ENCODE assay signal across 14 cellular contexts in the genomic region with DNA sequence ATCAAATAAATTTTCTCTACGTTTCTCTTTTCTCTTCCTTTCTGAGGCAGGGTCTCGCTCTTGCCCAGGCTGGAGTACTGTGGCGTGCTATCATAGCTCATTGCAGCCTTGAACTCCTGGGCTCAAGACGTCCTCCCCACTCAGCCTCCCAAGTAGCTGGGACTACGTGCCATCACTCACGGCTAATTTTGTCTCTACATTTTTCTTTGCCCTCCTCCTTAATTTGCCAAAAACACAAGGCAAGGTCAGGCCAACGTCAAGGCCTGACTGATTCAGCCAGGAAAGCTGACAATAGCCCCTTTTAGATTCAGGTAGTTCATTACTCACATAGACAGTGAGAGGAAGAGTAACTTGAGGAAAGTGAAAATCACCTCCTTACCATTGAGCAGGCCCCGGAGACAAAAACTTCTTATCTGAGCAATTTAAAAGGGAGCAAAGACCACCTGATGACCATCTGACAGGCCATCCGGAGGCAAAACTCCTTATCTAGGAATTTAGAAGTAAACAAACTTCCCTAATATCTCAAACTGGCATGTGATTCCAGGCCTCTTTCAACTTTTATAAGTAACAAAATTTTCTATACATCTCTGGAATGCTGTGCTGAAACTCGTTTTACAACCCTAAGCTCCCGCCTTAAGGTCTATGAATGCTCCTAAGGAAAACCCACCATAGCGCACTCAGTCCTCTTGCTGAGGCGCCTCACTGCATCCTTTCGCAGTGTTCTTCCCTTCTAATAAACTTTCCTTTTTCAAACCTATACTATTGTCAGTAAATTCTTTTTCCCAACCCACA. TPM values are rescaled to one million over a fixed set of nuclear protein-coding genes. Genes with fewer than 3 reads are reported as not detected.
A peak's percentile ranks its signal among the peaks of the same experiment; 100 is the strongest.
DNase-seq lines count a peak whose midpoint lies in the region; ATAC-seq and TF ChIP-seq lines count a peak whose summit lies in the region.
"Had no signal": no experiment of that assay in that cellular context is flagged by ENCODE, and none has a peak within 500 bp of the region (broad histone marks: within the 10 kb centered on the region; RNA-seq: fewer than 3 reads in every experiment).

No MANE protein-coding gene starts in this region.

- WGBS in trophoblast cell (ENCODE audit: extremely low coverage, insufficient coverage, insufficient read length): no CpG with 5 or more reads among the region's 14 CpGs
- WGBS in sigmoid colon, 2 donors: 85% methylated on average over 14 of the region's 14 CpGs

- H3K18ac ChIP-seq in trophoblast cell (ENCODE audit: low read length): no peak overlapping the region

- H3K4me2 ChIP-seq in trophoblast cell (ENCODE audit: low read length): no peak overlapping the region
- H3K4me2 ChIP-seq: BLaER1 treated with 17β-estradiol and CSF1 and Interleukin-3, amounts not matched to agents 10 nM and 100 nM had no signal

- H3K9me3 Mint-ChIP-seq in Calu3 (ENCODE audit: low read depth, unreplicated experiment) (no peaks in the 10 kb centered on the region), chondrocyte (ENCODE audit: low read depth) (no peaks in the 10 kb centered on the region)
- H3K9me3 Mint-ChIP-seq: CD4-positive, CD25-positive, alpha-beta regulatory T cell had no signal

- H3K27me3 ChIP-seq in trophoblast cell (ENCODE audit: insufficient read depth, low read length) (no peaks in the 10 kb centered on the region), sigmoid colon (peaks cover 0 to 8% (median 0%) of the 10 kb centered on the region in 3 donors)
- H3K27me3 ChIP-seq: BLaER1 treated with 17β-estradiol and CSF1 and Interleukin-3, amounts not matched to agents 10 nM and 100 nM had no signal

- peaks cover 4% of the 10 kb centered on the region for H3K36me3 Mint-ChIP-seq in Calu3 (ENCODE audit: insufficient read depth, unreplicated experiment)
- H3K36me3 Mint-ChIP-seq in chondrocyte (ENCODE audit: low read depth): no peaks in the 10 kb centered on the region
- H3K36me3 Mint-ChIP-seq: CD4-positive, CD25-positive, alpha-beta regulatory T cell had no signal

- H2BK12ac ChIP-seq in trophoblast cell (ENCODE audit: low read length): no peak overlapping the region

- CTCF ChIA-PET in Calu3 (lab: Charles Lee): no interaction called here

- no peaks in the 10 kb centered on the region for H3K27me3 Mint-ChIP-seq in Calu3 (ENCODE audit: unreplicated experiment)
- peaks cover 31% of the 10 kb centered on the region for H3K27me3 Mint-ChIP-seq in chondrocyte (ENCODE audit: low read depth)

- H3K4me3 ChIP-seq in trophoblast cell (ENCODE audit: low read depth, low read length) (no peak overlapping the region), sigmoid colon (no peak overlapping the region)
- H3K4me3 ChIP-seq: BLaER1 treated with 17β-estradiol and CSF1 and Interleukin-3, amounts not matched to agents 10 nM and 100 nM; GM23248 had no signal

- no peak for TF ChIP-seq POLR2A in sigmoid colon (IDR thresholded peaks at IDR 0.05)

- H3K23ac ChIP-seq in trophoblast cell (ENCODE audit: low read length): no peak overlapping the region

- no peaks in the 10 kb centered on the region for H3K79me2 ChIP-seq in trophoblast cell (ENCODE audit: control insufficient read depth, insufficient read depth, low read length, poor library complexity)

- no peak overlapping the region for H2BK5ac ChIP-seq in trophoblast cell (ENCODE audit: low read depth, low read length, poor library complexity)

- H3K27ac ChIP-seq in trophoblast cell (ENCODE audit: low read depth, low read length): peak overlapping the region; percentile 38
- no peak overlapping the region for H3K27ac ChIP-seq in sigmoid colon
- H3K27ac ChIP-seq: BLaER1 treated with 17β-estradiol and CSF1 and Interleukin-3, amounts not matched to agents 10 nM and 100 nM; GM23248 had no signal

- DNase-seq in Calu3 (no peak), islet precursor cell (peak; percentile 57), trophoblast cell (peak; percentile 61 to 83), chondrocyte (ENCODE audit: low spot score) (no peak), sigmoid colon (no peak)
- DNase-seq: CD4-positive, CD25-positive, alpha-beta regulatory T cell; DMS 273 treated with DMSO at 0.1 percent for 48 hours; GDM1; GM23248; HCEC 1CT; KG1 had no signal

- no TSS peak for BruUV-seq in Calu3 (replicated peaks; lab: Mats Ljungman, UMichigan)

- no peak for ATAC-seq in HG03571 (IDR thresholded peaks at IDR 0.05; ENCODE audit: unreplicated experiment)

- peak overlapping the region; percentile 1 for H2AFZ ChIP-seq in trophoblast cell (ENCODE audit: insufficient read depth, low read length, poor library complexity)
- H2AFZ ChIP-seq: GM23248 had no signal

- H3K4me1 Mint-ChIP-seq in Calu3 (ENCODE audit: low read depth, unreplicated experiment): peaks cover 40% of the 10 kb centered on the region
- no peaks in the 10 kb centered on the region for H3K4me1 Mint-ChIP-seq in chondrocyte (ENCODE audit: low read depth)
- H3K4me1 Mint-ChIP-seq: B cell; CD4-positive, CD25-positive, alpha-beta regulatory T cell had no signal

- H3K79me1 ChIP-seq in trophoblast cell (ENCODE audit: low read length): peaks cover 4% of the 10 kb centered on the region

- TF ChIP-seq CTCF in Calu3 (IDR thresholded peaks at IDR 0.05; ENCODE audit: unreplicated experiment): no peak
- no peak for TF ChIP-seq CTCF in chondrocyte (IDR thresholded peaks at IDR 0.05)
- TF ChIP-seq CTCF in sigmoid colon (IDR thresholded peaks at IDR 0.05): no peak

- H3K27ac Mint-ChIP-seq in Calu3 (ENCODE audit: unreplicated experiment) (peak overlapping the region; percentile 6), chondrocyte (ENCODE audit: unreplicated experiment) (no peak overlapping the region)
- H3K27ac Mint-ChIP-seq: B cell; CD4-positive, CD25-positive, alpha-beta regulatory T cell had no signal

- no peak overlapping the region for H2AK5ac ChIP-seq in trophoblast cell (ENCODE audit: low read length)

- H3K4me3 Mint-ChIP-seq in Calu3 (ENCODE audit: low read depth, unreplicated experiment) (no peak overlapping the region), chondrocyte (ENCODE audit: unreplicated experiment) (no peak overlapping the region)
- H3K4me3 Mint-ChIP-seq: B cell; CD4-positive, CD25-positive, alpha-beta regulatory T cell had no signal

- H3K4ac ChIP-seq in trophoblast cell (ENCODE audit: low read depth, low read length): no peak overlapping the region

- H3K4me1 ChIP-seq in trophoblast cell (ENCODE audit: control insufficient read depth in 1 of 2, insufficient read depth in 2 of 2, low read length in 2 of 2) (peaks cover 2 to 10% of the 10 kb centered on the region in 2 experiments), sigmoid colon (no peaks in the 10 kb centered on the region)
- H3K4me1 ChIP-seq: BLaER1 treated with 17β-estradiol and CSF1 and Interleukin-3, amounts not matched to agents 10 nM and 100 nM had no signal

- no peak overlapping the region for H4K8ac ChIP-seq in trophoblast cell (ENCODE audit: low read depth, low read length)

- intact Hi-C loops in Calu3 (cut with micrococcal nuclease; ENCODE audit: unreplicated experiment): no loop called here
- intact Hi-C loops in sigmoid colon (cut with DNase I): no loop called here

- H3K9me3 ChIP-seq in trophoblast cell (ENCODE audit: insufficient read depth, low read depth, low read length): no peaks in the 10 kb centered on the region
- no peaks in the 10 kb centered on the region for H3K9me3 ChIP-seq in sigmoid colon
- H3K9me3 ChIP-seq: BLaER1 treated with 17β-estradiol and CSF1 and Interleukin-3, amounts not matched to agents 10 nM and 100 nM had no signal

- no peak overlapping the region for H3K9ac ChIP-seq in trophoblast cell (ENCODE audit: low read length)
- H3K9ac ChIP-seq: BLaER1 treated with 17β-estradiol and CSF1 and Interleukin-3, amounts not matched to agents 10 nM and 100 nM; GM23248 had no signal

- no peaks in the 10 kb centered on the region for H3K36me3 ChIP-seq in trophoblast cell (ENCODE audit: control insufficient read depth in 1 of 2, insufficient read depth in 2 of 2, low read length in 2 of 2)
- no peaks in the 10 kb centered on the region for H3K36me3 ChIP-seq in sigmoid colon
- H3K36me3 ChIP-seq: BLaER1 treated with 17β-estradiol and CSF1 and Interleukin-3, amounts not matched to agents 10 nM and 100 nM had no signal

- no peak overlapping the region for H2BK120ac ChIP-seq in trophoblast cell (ENCODE audit: insufficient read depth, low read length, poor library complexity)

- H4K12ac ChIP-seq in trophoblast cell (ENCODE audit: low read depth, low read length): no peak overlapping the region

- no peak for TF ChIP-seq EP300 in sigmoid colon (IDR thresholded peaks at IDR 0.05)

- no peak overlapping the region for H4K91ac ChIP-seq in trophoblast cell (ENCODE audit: low read depth, low read length)

- no peak overlapping the region for H3K14ac ChIP-seq in trophoblast cell (ENCODE audit: low read length)

RNA-seq across cellular contexts. Expression of gene SRPK1, which starts 42.1 kb away (rescaled TPM):
- total RNA-seq in Calu3 (2022) (126 and 138 TPM in 2 replicates), chondrocyte (31.2 to 33.0 TPM (median 32.0 TPM) in 3 replicates), sigmoid colon (10 to 100 TPM; 25.7 to 47.9 (median 40.8) TPM)
- 48.5 and 49.5 TPM in 2 replicates for polyA plus RNA-seq in trophoblast cell (2013)
- polyA plus RNA-seq in sigmoid colon: 10 to 100 TPM; 17.4 to 36.6 (median 34.7) TPM

Comparison
In these comparisons a context has a peak if more than half of its experiments do, and no peak if none do; other contexts are left out.
1. DNase-seq: peak in islet precursor cell (single experiment) and trophoblast cell (2 of 2); none in Calu3 (single experiment), chondrocyte (single experiment) and sigmoid colon (single experiment).